1 cellular context compared by ENCODE assay signal in the genomic region with DNA sequence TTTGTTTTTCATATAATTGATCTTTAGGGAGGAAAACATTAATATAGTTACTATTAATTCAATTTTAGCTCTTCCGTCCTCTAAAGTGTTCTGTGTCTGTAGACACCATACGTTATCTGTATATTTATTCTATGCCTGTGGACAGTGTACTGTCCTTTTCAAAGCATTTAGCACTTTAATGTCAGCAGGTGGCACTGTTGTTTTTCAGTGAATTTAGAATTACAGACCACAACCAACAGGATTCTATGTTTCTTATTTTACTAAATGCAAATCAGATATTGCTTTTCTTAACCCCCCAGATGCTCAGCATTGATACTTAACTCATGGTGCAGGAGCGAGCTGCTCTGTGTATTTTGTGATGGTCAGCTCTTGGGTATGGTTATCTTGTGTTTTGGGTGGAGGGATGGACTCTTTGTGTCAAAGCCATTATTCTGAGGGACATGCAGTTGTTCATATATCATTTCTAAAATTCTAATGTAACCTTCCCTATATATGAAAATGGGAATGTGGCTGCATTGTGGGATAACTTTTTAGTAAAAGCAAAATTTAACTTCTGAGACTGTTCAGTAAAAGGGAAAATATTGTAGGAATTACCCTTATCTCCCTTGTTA.
TF ChIP-seq lines count a peak whose summit lies in the region.

No MANE protein-coding gene starts in this region.

TF ChIP-seq in HCT116, 20 proteins besides CTCF, POLR2A, EP300 and RAD21 (continued from another document):
- TF ChIP-seq, protein P1, sequence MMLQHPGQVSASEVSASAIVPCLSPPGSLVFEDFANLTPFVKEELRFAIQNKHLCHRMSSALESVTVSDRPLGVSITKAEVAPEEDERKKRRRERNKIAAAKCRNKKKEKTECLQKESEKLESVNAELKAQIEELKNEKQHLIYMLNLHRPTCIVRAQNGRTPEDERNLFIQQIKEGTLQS (IDR thresholded peaks at IDR 0.05) = no peak
TF ChIP-seq in HCT116: peak in this region for 0.
